1 cellular context compared by ENCODE assay signal in the genomic region with DNA sequence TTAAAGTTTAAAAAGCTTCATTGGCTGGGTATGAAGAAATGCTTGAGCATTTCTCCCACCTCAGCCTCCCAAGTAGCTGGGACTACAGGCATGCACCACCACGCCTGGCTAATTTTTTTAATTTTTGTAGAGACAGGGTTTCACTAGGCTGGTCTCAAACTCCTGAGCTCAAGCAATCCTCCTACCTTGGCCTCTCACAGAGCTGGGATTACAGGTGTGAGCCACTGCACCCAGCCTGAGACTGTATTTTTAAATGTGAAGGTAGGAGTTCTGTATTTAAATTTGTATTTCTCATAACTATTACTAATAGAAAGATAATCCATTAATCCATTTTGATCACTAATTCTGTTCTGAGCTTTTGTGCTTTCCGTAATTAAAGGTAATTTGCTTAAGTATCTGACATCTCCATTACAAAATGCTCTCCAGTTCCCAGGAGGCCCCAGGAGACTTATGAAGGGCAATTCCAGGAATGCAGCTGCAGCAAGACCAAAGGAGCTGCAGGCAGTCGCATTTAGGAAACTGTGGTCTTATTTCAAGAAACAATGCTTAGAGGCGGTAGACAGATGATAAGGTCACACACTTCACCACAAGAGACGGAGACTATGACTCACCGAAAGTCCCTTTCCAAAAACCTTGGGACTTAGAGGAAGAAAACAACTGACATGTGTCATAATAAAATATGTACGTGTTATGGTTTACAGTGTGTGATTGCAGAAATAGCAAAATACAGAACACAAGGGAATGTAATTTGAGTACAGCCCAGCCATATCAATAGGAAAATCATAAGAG.
A peak's percentile ranks its signal among the peaks of the same experiment; 100 is the strongest.
TF ChIP-seq lines count a peak whose summit lies in the region.

No MANE protein-coding gene starts in this region.

TF ChIP-seq in K562, 482 proteins besides CTCF, POLR2A, EP300 and RAD21 (continued from another document and continues in another):
- TF ChIP-seq, protein P1, sequence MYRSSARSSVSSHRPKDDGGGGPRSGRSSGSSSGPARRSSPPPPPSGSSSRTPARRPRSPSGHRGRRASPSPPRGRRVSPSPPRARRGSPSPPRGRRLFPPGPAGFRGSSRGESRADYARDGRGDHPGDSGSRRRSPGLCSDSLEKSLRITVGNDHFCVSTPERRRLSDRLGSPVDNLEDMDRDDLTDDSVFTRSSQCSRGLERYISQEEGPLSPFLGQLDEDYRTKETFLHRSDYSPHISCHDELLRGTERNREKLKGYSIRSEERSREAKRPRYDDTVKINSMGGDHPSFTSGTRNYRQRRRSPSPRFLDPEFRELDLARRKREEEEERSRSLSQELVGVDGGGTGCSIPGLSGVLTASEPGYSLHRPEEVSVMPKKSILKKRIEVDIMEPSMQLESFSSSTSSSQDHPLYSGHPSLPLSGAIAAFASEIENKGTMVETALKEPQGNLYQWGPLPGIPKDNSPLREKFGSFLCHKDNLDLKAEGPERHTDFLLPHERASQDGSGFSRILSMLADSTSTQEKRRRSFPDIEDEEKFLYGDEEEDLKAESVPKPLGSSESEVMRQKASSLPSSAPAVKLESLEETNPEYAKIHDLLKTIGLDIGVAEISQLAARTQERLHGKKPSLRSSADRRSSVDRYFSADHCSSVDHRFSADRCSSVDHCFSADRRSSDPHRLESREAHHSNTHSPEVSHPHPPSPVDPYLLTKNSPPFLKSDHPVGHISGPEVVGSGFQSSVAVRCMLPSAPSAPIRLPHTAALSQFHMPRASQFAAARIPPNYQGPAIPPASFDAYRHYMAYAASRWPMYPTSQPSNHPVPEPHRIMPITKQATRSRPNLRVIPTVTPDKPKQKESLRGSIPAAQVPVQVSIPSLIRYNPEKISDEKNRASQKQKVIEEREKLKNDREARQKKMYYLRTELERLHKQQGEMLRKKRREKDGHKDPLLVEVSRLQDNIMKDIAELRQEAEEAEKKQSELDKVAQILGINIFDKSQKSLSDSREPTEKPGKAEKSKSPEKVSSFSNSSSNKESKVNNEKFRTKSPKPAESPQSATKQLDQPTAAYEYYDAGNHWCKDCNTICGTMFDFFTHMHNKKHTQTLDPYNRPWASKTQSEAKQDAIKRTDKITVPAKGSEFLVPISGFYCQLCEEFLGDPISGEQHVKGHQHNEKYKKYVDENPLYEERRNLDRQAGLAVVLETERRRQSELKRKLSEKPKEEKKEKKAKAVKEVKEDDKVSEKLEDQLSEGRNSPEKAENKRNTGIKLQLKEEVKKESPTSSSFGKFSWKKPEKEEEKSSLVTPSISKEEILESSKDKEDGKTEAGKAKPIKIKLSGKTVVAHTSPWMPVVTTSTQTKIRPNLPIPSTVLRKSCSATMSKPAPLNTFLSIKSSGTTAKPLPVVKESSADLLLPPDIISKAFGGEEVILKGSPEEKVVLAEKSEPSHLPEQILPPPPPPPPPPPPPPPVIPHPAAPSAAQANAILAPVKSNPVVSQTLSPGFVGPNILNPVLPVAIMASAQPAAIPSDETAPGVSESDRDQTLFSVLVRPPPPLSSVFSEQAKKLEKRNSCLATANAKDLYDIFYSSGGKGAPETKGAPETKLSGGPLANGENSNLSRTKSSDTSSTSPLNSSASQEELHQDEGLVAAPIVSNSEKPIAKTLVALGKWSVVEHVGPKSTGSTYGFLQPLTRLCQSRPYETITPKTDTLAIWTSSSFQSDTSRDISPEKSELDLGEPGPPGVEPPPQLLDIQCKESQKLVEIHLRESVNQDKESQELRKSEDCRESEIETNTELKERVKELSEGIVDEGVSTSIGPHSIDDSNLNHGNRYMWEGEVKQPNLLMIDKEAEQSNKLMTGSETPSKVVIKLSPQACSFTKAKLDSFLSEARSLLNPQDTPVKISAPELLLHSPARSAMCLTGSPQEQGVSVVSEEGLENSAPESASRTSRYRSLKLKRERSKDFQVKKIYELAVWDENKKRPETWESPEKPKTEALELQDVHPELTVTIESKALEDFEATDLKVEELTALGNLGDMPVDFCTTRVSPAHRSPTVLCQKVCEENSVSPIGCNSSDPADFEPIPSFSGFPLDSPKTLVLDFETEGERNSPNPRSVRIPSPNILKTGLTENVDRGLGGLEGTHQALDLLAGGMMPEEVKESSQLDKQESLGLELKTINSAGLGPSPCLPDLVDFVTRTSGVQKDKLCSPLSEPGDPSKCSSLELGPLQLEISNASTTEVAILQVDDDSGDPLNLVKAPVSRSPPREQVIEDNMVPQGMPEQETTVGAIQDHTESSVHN (IDR thresholded peaks at IDR 0.05; ENCODE audit: borderline replicate concordance in 1 of 2, low read depth in 1 of 2), result peak in 1 of 2 experiments; percentile 86; a peak in 2 of 4 replicates
- no peak for TF ChIP-seq TAF1 (IDR thresholded peaks at IDR 0.05; ENCODE audit: control insufficient read depth, extremely low read depth, insufficient read depth, low read length, severe bottlenecking)
- TF ChIP-seq SLC30A9 (CRISPR knock-in tag; IDR thresholded peaks at IDR 0.05), result no peak
- peak; percentile 64 for TF ChIP-seq MTA2 (IDR thresholded peaks at IDR 0.05; ENCODE audit: low read depth)
- TF ChIP-seq HDAC8 (tag; IDR thresholded peaks at IDR 0.05), result no peak
- TF ChIP-seq ZNF431 (CRISPR knock-in tag; IDR thresholded peaks at IDR 0.05), result no peak
- 0 out of 2 replicates have a peak, but pooled peaks have one; percentile 23 for TF ChIP-seq ZNF239 (CRISPR knock-in tag; IDR thresholded peaks at IDR 0.05)
- TF ChIP-seq, protein P2, sequence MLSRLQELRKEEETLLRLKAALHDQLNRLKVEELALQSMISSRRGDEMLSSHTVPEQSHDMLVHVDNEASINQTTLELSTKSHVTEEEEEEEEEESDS (CRISPR knock-in tag; IDR thresholded peaks at IDR 0.05), result no peak
- no peak for TF ChIP-seq PHF8 (IDR thresholded peaks at IDR 0.05; ENCODE audit: borderline replicate concordance, low read length)
- TF ChIP-seq NFATC3 (IDR thresholded peaks at IDR 0.05), result peak; percentile 97
- TF ChIP-seq CBX5 (IDR thresholded peaks at IDR 0.05; ENCODE audit: borderline replicate concordance, low read depth), result peak; percentile 45; the same call in 1 of the 2 replicates
- TF ChIP-seq, protein P3, sequence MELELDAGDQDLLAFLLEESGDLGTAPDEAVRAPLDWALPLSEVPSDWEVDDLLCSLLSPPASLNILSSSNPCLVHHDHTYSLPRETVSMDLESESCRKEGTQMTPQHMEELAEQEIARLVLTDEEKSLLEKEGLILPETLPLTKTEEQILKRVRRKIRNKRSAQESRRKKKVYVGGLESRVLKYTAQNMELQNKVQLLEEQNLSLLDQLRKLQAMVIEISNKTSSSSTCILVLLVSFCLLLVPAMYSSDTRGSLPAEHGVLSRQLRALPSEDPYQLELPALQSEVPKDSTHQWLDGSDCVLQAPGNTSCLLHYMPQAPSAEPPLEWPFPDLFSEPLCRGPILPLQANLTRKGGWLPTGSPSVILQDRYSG (tag; conservative IDR thresholded peaks at IDR 0.05; ENCODE audit: low read depth), result no peak
- TF ChIP-seq, protein P4, sequence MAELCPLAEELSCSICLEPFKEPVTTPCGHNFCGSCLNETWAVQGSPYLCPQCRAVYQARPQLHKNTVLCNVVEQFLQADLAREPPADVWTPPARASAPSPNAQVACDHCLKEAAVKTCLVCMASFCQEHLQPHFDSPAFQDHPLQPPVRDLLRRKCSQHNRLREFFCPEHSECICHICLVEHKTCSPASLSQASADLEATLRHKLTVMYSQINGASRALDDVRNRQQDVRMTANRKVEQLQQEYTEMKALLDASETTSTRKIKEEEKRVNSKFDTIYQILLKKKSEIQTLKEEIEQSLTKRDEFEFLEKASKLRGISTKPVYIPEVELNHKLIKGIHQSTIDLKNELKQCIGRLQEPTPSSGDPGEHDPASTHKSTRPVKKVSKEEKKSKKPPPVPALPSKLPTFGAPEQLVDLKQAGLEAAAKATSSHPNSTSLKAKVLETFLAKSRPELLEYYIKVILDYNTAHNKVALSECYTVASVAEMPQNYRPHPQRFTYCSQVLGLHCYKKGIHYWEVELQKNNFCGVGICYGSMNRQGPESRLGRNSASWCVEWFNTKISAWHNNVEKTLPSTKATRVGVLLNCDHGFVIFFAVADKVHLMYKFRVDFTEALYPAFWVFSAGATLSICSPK (IDR thresholded peaks at IDR 0.05; ENCODE audit: borderline replicate concordance), result no peak
- TF ChIP-seq SREBF1 (IDR thresholded peaks at IDR 0.05; ENCODE audit: borderline replicate concordance, low read depth, low read length), result no peak
- TF ChIP-seq RB1 (IDR thresholded peaks at IDR 0.05; ENCODE audit: low read depth), result no peak
- no peak for TF ChIP-seq BRCA1 (IDR thresholded peaks at IDR 0.05)
- TF ChIP-seq BRCA1 (CRISPR knock-in tag; IDR thresholded peaks at IDR 0.05), result no peak
- no peak for TF ChIP-seq TSC22D4 (tag; IDR thresholded peaks at IDR 0.05)
- TF ChIP-seq, protein P5, sequence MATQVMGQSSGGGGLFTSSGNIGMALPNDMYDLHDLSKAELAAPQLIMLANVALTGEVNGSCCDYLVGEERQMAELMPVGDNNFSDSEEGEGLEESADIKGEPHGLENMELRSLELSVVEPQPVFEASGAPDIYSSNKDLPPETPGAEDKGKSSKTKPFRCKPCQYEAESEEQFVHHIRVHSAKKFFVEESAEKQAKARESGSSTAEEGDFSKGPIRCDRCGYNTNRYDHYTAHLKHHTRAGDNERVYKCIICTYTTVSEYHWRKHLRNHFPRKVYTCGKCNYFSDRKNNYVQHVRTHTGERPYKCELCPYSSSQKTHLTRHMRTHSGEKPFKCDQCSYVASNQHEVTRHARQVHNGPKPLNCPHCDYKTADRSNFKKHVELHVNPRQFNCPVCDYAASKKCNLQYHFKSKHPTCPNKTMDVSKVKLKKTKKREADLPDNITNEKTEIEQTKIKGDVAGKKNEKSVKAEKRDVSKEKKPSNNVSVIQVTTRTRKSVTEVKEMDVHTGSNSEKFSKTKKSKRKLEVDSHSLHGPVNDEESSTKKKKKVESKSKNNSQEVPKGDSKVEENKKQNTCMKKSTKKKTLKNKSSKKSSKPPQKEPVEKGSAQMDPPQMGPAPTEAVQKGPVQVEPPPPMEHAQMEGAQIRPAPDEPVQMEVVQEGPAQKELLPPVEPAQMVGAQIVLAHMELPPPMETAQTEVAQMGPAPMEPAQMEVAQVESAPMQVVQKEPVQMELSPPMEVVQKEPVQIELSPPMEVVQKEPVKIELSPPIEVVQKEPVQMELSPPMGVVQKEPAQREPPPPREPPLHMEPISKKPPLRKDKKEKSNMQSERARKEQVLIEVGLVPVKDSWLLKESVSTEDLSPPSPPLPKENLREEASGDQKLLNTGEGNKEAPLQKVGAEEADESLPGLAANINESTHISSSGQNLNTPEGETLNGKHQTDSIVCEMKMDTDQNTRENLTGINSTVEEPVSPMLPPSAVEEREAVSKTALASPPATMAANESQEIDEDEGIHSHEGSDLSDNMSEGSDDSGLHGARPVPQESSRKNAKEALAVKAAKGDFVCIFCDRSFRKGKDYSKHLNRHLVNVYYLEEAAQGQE (CRISPR knock-in tag; IDR thresholded peaks at IDR 0.05; ENCODE audit: low read depth), result no peak
- TF ChIP-seq, protein P6, sequence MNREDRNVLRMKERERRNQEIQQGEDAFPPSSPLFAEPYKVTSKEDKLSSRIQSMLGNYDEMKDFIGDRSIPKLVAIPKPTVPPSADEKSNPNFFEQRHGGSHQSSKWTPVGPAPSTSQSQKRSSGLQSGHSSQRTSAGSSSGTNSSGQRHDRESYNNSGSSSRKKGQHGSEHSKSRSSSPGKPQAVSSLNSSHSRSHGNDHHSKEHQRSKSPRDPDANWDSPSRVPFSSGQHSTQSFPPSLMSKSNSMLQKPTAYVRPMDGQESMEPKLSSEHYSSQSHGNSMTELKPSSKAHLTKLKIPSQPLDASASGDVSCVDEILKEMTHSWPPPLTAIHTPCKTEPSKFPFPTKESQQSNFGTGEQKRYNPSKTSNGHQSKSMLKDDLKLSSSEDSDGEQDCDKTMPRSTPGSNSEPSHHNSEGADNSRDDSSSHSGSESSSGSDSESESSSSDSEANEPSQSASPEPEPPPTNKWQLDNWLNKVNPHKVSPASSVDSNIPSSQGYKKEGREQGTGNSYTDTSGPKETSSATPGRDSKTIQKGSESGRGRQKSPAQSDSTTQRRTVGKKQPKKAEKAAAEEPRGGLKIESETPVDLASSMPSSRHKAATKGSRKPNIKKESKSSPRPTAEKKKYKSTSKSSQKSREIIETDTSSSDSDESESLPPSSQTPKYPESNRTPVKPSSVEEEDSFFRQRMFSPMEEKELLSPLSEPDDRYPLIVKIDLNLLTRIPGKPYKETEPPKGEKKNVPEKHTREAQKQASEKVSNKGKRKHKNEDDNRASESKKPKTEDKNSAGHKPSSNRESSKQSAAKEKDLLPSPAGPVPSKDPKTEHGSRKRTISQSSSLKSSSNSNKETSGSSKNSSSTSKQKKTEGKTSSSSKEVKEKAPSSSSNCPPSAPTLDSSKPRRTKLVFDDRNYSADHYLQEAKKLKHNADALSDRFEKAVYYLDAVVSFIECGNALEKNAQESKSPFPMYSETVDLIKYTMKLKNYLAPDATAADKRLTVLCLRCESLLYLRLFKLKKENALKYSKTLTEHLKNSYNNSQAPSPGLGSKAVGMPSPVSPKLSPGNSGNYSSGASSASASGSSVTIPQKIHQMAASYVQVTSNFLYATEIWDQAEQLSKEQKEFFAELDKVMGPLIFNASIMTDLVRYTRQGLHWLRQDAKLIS (CRISPR knock-in tag; IDR thresholded peaks at IDR 0.05), result no peak
- peak; percentile 36 for TF ChIP-seq HMGN3 (IDR thresholded peaks at IDR 0.05; ENCODE audit: borderline replicate concordance, extremely low read depth, insufficient read length, low read depth, low read length)
- peak; percentile 87 for TF ChIP-seq ESRRA (IDR thresholded peaks at IDR 0.05; ENCODE audit: borderline replicate concordance, low read depth)
- peak; percentile 43; the same call in 1 of the 2 replicates for TF ChIP-seq RNF2 (IDR thresholded peaks at IDR 0.05)
- no peak for TF ChIP-seq SMAD1 (IDR thresholded peaks at IDR 0.05; ENCODE audit: low read depth, low read length, partially characterized antibody)
- TF ChIP-seq HSF4 (CRISPR knock-in tag; IDR thresholded peaks at IDR 0.05; ENCODE audit: borderline replicate concordance), result no peak
- TF ChIP-seq KAT2B (IDR thresholded peaks at IDR 0.05; ENCODE audit: low read depth, low read length), result no peak
- no peak for TF ChIP-seq MIER1 (IDR thresholded peaks at IDR 0.05; ENCODE audit: low read depth)
- TF ChIP-seq NFE2 (IDR thresholded peaks at IDR 0.05; ENCODE audit: low read depth), result peak; percentile 66
- TF ChIP-seq, protein P7, sequence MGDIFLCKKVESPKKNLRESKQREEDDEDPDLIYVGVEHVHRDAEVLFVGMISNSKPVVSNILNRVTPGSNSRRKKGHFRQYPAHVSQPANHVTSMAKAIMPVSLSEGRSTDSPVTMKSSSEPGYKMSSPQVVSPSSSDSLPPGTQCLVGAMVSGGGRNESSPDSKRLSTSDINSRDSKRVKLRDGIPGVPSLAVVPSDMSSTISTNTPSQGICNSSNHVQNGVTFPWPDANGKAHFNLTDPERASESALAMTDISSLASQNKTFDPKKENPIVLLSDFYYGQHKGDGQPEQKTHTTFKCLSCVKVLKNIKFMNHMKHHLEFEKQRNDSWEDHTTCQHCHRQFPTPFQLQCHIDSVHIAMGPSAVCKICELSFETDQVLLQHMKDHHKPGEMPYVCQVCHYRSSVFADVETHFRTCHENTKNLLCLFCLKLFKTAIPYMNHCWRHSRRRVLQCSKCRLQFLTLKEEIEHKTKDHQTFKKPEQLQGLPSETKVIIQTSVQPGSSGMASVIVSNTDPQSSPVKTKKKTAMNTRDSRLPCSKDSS (IDR thresholded peaks at IDR 0.05; ENCODE audit: low read depth, partially characterized antibody), result no peak
- TF ChIP-seq, protein P8, sequence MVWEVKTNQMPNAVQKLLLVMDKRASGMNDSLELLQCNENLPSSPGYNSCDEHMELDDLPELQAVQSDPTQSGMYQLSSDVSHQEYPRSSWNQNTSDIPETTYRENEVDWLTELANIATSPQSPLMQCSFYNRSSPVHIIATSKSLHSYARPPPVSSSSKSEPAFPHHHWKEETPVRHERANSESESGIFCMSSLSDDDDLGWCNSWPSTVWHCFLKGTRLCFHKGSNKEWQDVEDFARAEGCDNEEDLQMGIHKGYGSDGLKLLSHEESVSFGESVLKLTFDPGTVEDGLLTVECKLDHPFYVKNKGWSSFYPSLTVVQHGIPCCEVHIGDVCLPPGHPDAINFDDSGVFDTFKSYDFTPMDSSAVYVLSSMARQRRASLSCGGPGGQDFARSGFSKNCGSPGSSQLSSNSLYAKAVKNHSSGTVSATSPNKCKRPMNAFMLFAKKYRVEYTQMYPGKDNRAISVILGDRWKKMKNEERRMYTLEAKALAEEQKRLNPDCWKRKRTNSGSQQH (CRISPR knock-in tag; IDR thresholded peaks at IDR 0.05), result no peak
- TF ChIP-seq KLF13 (tag; IDR thresholded peaks at IDR 0.05; ENCODE audit: borderline replicate concordance, low read depth), result no peak
